8 cellular contexts compared by ENCODE assay signal in the genomic region with DNA sequence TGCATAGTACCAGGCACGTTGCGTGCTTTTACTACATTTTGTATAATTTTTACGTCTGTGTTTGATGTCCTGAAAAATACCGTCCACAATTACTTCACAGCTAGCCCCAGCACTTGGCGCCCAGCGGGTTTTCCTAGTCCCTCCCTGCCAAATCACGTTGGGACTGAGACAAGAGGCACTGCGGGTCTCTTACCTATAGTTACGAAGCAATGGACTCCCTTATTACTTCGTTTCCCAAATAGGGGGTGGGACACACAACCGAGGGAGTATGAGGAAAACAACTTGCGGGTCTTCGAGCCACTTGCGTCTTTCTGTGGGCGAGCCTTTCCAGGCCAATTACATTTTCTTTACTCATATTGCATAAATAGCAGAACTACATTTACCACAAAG. TPM values are rescaled to one million over a fixed set of nuclear protein-coding genes. Genes with fewer than 3 reads are reported as not detected.
A peak's percentile ranks its signal among the peaks of the same experiment; 100 is the strongest.
DNase-seq lines count a peak whose midpoint lies in the region; ATAC-seq and TF ChIP-seq lines count a peak whose summit lies in the region.

No MANE protein-coding gene starts in this region.

- H3K27ac ChIP-seq in PC-3 (ENCODE audit: low read length) = peak overlapping the region; percentile 69
- H3K27ac ChIP-seq in colonic mucosa = peak overlapping the region; percentile 89

- H2AFZ ChIP-seq in PC-3 (ENCODE audit: low read length) = peak overlapping the region; percentile 94

- H3K27me3 ChIP-seq in PC-3 (ENCODE audit: low read length) = no peaks in the 10 kb centered on the region
- no peaks in the 10 kb centered on the region for H3K27me3 ChIP-seq in colonic mucosa
- no peaks in the 10 kb centered on the region for H3K27me3 ChIP-seq in mononuclear cell (ENCODE audit: insufficient read depth, low read length)

- TF ChIP-seq CTCF in PC-3 (conservative IDR thresholded peaks at IDR 0.05; ENCODE audit: low read depth, low read length) = no peak
- TF ChIP-seq CTCF in colonic mucosa (IDR thresholded peaks at IDR 0.05) = no peak

- DNase-seq in NCI-H1092 (lab: John Stamatoyannopoulos, UW) = peak; percentile 10
- DNase-seq in NCI-H1092 treated with DMSO at 0.1 percent for 48 hours (lab: John Stamatoyannopoulos, UW) = no peak
- DNase-seq in PC-3 = peak; percentile 33
- peak; percentile 24 for DNase-seq in colonic mucosa

- peak overlapping the region; percentile 86 for H3K4me3 ChIP-seq in PC-3 (ENCODE audit: low read length)
- peak overlapping the region; percentile 86 for H3K4me3 ChIP-seq in colonic mucosa
- H3K4me3 ChIP-seq in mononuclear cell (ENCODE audit: low read length) = peak overlapping the region; percentile 73

- CTCF ChIA-PET in PC-3 (lab: Charles Lee) = no interaction called here

- TSS peak; percentile 92 for BruUV-seq in PC-3 (replicated peaks; lab: Mats Ljungman, UMichigan)

- H3K4me2 ChIP-seq in PC-3 (ENCODE audit: low read length) = peak overlapping the region; percentile 96

- intact Hi-C loops in PC-3 (cut with micrococcal nuclease) (loop anchor here (5.0 kb wide), 1 partner anchor 885 kb away; no protein-coding TSS in a partner anchor), colonic mucosa (cut with DNase I) (no loop called here)

- ATAC-seq in PC-3 (peak; percentile 13; the same call in 1 of the 2 replicates), GM21367 (IDR thresholded peaks at IDR 0.05; ENCODE audit: unreplicated experiment) (no peak), GM19452 (IDR thresholded peaks at IDR 0.05; ENCODE audit: unreplicated experiment) (no peak), HG03135 (IDR thresholded peaks at IDR 0.05; ENCODE audit: unreplicated experiment) (no peak)

- H3F3A ChIP-seq in PC-3 (ENCODE audit: low read length, unreplicated experiment) = no peaks in the 10 kb centered on the region

- no peaks in the 10 kb centered on the region for H3K9me2 ChIP-seq in PC-3 (replicated peaks; ENCODE audit: low read length)

- H3K9me3 ChIP-seq in PC-3 (ENCODE audit: low read length) (no peaks in the 10 kb centered on the region), colonic mucosa (no peaks in the 10 kb centered on the region), mononuclear cell (ENCODE audit: low read depth, low read length) (no peaks in the 10 kb centered on the region)

- H4K20me1 ChIP-seq in PC-3 (ENCODE audit: low read length) = peaks cover 6% of the 10 kb centered on the region; the same call in 1 of the 2 replicates

- peak overlapping the region; percentile 84 for H3K9ac ChIP-seq in PC-3 (ENCODE audit: low read length)
- H3K9ac ChIP-seq in colonic mucosa (ENCODE audit: low read depth in 2 of 2, low read length in 2 of 2) = peak overlapping the region; percentile 26 to 87

- POLR2A ChIA-PET in PC-3 (lab: Charles Lee; ENCODE audit: unreplicated experiment) = no interaction called here

- H3K36me3 ChIP-seq in PC-3 (ENCODE audit: low read depth, low read length) = no peaks in the 10 kb centered on the region
- no peaks in the 10 kb centered on the region for H3K36me3 ChIP-seq in colonic mucosa

- peaks cover 20% of the 10 kb centered on the region for H3K4me1 ChIP-seq in PC-3 (ENCODE audit: insufficient read depth, low read length)
- H3K4me1 ChIP-seq in colonic mucosa = peaks cover 7% of the 10 kb centered on the region
- peaks cover 16% of the 10 kb centered on the region for H3K4me1 ChIP-seq in mononuclear cell (ENCODE audit: insufficient read depth, low read length)

- peaks cover 43% of the 10 kb centered on the region for H3K79me2 ChIP-seq in PC-3 (ENCODE audit: low read length)

RNA-seq across cellular contexts. Expression of a gene that starts 0.6 kb away (rescaled TPM):
- total RNA-seq in PC-3 (2014; rRNA removed) = 51.7 and 63.1 TPM in 2 replicates
- total RNA-seq in colonic mucosa = 10 to 100 TPM; 10.7 to 24.7 TPM
- 4.6 TPM for total RNA-seq in mononuclear cell
